In the genomic region with DNA sequence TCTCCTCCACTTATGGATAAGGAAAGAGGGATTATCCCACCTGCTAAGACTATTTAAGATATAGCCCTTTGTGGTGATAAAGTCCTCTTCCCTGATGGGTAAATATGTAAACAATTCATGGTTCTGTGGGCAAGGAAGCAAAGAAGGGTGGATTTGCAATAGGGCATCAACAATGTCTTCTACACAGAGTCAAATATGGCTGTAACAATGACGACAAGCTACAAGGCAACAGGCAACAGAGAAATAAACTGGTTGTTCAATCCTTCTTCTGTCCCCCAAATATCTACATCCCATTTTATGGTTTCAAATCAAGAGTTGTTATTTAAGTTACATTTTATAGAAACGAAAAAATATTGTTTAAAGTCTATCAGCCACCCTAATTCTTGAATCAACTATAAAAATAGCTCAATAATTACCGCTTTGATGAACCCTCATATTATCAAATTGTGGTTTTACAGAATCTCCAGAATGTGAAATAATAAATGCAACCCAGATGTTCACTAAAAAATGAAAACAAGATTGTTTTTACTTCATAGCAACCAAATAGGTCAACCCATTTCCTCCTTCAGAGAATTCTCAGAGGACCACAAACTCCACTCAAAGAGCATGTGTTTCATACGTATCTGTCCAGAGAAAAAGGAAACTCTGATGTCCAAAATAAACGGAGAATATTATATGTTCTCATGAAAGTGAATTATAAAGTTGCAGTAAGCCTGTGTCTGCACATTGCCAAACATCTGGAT, we compare ENCODE assay signal across 9 cellular contexts. TPM values are rescaled to one million over a fixed set of nuclear protein-coding genes. Genes with fewer than 3 reads are reported as not detected.
DNase-seq lines count a peak whose midpoint lies in the region; ATAC-seq, FAIRE-seq and TF ChIP-seq lines count a peak whose summit lies in the region.
"Had no signal": no experiment of that assay in that cellular context is flagged by ENCODE, and none has a peak within 500 bp of the region (broad histone marks: within the 10 kb centered on the region; RNA-seq: fewer than 3 reads in every experiment).

No MANE protein-coding gene starts in this region.

- no peak for TF ChIP-seq CTCF in kidney (IDR thresholded peaks at IDR 0.05; ENCODE audit: borderline replicate concordance, extremely low read depth, insufficient read depth)
- no peak for TF ChIP-seq CTCF in type B pancreatic cell (conservative IDR thresholded peaks at IDR 0.05)

- ATAC-seq in HG02885 (IDR thresholded peaks at IDR 0.05; ENCODE audit: poor library complexity, unreplicated experiment) = peak; percentile 39

- H3K36me3 Mint-ChIP-seq in type B pancreatic cell = no peaks in the 10 kb centered on the region

- no peaks in the 10 kb centered on the region for H3K9me3 ChIP-seq in kidney (ENCODE audit: control insufficient read depth in 1 of 2, low read length in 2 of 2)

- H3K27me3 Mint-ChIP-seq in type B pancreatic cell = no peaks in the 10 kb centered on the region

- H3K36me3 ChIP-seq in kidney (ENCODE audit: control insufficient read depth in 1 of 2, insufficient read depth in 2 of 2, low read length in 2 of 2) = no peaks in the 10 kb centered on the region

- H3K27ac ChIP-seq in kidney (ENCODE audit: low read depth in 2 of 2, low read length in 2 of 2) = no peak overlapping the region

- H3K27ac Mint-ChIP-seq in type B pancreatic cell = peak overlapping the region; percentile 43
- H3K27ac Mint-ChIP-seq: activated CD4-positive, alpha-beta memory T cell treated with anti-CD3 and anti-CD28 coated beads, Interleukin-2, amount 10 ng/mL, durations not matched to agents 7 days and 5 days had no signal

- no peak overlapping the region for H3K4me3 ChIP-seq in kidney (ENCODE audit: low read length in 2 of 2)

- peaks cover 58% of the 10 kb centered on the region for H3K4me1 Mint-ChIP-seq in type B pancreatic cell (ENCODE audit: unreplicated experiment)

- DNase-seq in amniotic stem cell (lab: John Stamatoyannopoulos, UW) (peak; percentile 42), kidney (no peak), type B pancreatic cell (ENCODE audit: extremely low spot score, unreplicated experiment) (no peak), OCI-M2 (lab: John Stamatoyannopoulos, UW; ENCODE audit: unreplicated experiment) (no peak), SIG-M5 (lab: John Stamatoyannopoulos, UW) (no peak), anterior cingulate cortex (lab: John Stamatoyannopoulos, UW) (no peak)
- DNase-seq: activated CD4-positive, alpha-beta memory T cell treated with anti-CD3 and anti-CD28 coated beads, Interleukin-2, amount 10 ng/mL, durations not matched to agents 7 days and 5 days; retina had no signal

- H3K9ac ChIP-seq in kidney (ENCODE audit: low read length in 2 of 2) = no peak overlapping the region

- intact Hi-C loops in kidney (cut with DNase I) = no loop called here

- peak; percentile 13 for FAIRE-seq in kidney (lab: Jason Lieb, UNC)

- peak overlapping the region; percentile 40 for H3K4me3 Mint-ChIP-seq in type B pancreatic cell
- H3K4me3 Mint-ChIP-seq: activated CD4-positive, alpha-beta memory T cell treated with anti-CD3 and anti-CD28 coated beads, Interleukin-2, amount 10 ng/mL, durations not matched to agents 7 days and 5 days had no signal

- no peaks in the 10 kb centered on the region for H3K9me3 Mint-ChIP-seq in type B pancreatic cell
- H3K9me3 Mint-ChIP-seq: activated CD4-positive, alpha-beta memory T cell treated with anti-CD3 and anti-CD28 coated beads, Interleukin-2, amount 10 ng/mL, durations not matched to agents 7 days and 5 days had no signal

- peaks cover 6 to 10% of the 10 kb centered on the region in 2 donors for H3K4me1 ChIP-seq in kidney (ENCODE audit: control insufficient read depth in 1 of 2, insufficient read depth in 1 of 2, low read depth in 1 of 2, low read length in 2 of 2)

RNA-seq across cellular contexts. Expression of a gene that starts 13.8 kb away (rescaled TPM):
- total RNA-seq in kidney (18.5 TPM), type B pancreatic cell (ENCODE audit: low replicate concordance) (31.1 and 36.6 TPM in 2 replicates)
- 9.1 TPM for polyA plus RNA-seq in kidney (ENCODE audit: insufficient read depth, low read depth, low replicate concordance)
